In the genomic region with DNA sequence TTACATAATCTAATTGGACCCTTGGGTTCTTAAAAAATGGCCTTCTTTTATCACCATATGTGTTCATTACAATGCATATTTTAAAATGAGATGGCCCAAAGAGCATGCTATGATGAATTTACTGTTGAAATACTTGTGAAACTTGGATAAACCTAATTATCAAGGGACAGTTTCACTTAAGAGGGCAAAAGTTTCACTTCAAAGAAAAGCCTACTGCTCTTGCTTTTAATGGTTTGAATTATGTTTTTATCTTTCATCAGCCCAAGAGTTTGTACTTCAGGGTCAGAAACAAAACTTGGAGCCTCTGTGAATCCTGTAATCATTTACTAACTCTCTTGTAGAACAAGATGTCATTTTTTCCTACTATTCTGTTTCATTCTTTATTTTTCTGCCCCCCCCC, we compare ENCODE assay signal across 27 cellular contexts.
"Had no signal": no experiment of that assay in that cellular context is flagged by ENCODE, and none has a peak within 500 bp of the region (broad histone marks: within the 10 kb centered on the region; RNA-seq: fewer than 3 reads in every experiment).

No MANE protein-coding gene starts in this region.

- H3K9me3 ChIP-seq: gastrocnemius medialis, pancreas, prostate gland, suprapubic skin, tibial artery, upper lobe of right lung had no signal

- DNase-seq: activated CD4-positive, alpha-beta memory T cell treated with anti-CD3 and anti-CD28 coated beads, Interleukin-2, amount 10 ng/mL, durations not matched to agents 7 days and 5 days; activated CD4-positive, CD25-positive, alpha-beta regulatory T cell treated with anti-CD3 and anti-CD28 coated beads, Interleukin-2, amount 50 U/mL, for 72 hours; activated gamma-delta T cell treated with Interleukin-2 at 50 U/mL for 16 hours; activated naive CD4-positive, alpha-beta T cell treated with anti-CD3 and anti-CD28 coated beads, Interleukin-2, amount 50 U/mL, for 16 hours; activated naive CD8-positive, alpha-beta T cell treated with anti-CD3 and anti-CD28 coated beads, Interleukin-2, amount 50 U/mL, for 24 hours; activated T-cell treated with anti-CD3 and anti-CD28 coated beads, Interleukin-2, amount 50 U/mL, for 4 hours; amygdala; caudate nucleus; cortex of kidney; effector memory CD8-positive, alpha-beta T cell; erythroblast; gastrocnemius medialis; glutamatergic neuron; left colon; naive thymus-derived CD8-positive, alpha-beta T cell; nucleus accumbens; pancreas; stimulated activated CD4-positive, alpha-beta T cell treated with anti-CD3 and anti-CD28 coated beads, Interleukin-1b, Interleukin-23, amount 100 ng/mL, for 48 hours; stimulated activated CD4-positive, alpha-beta T cell treated with anti-CD3 and anti-CD28 coated beads, Interleukin-4, amount 100 ng/mL, for 4 hours; stimulated activated CD8-positive, alpha-beta memory T cell treated with anti-CD3 and anti-CD28 coated beads, Interleukin-4, amount 100 ng/mL, for 48 hours; tibial artery; upper lobe of right lung had no signal

- H3K27me3 ChIP-seq: gastrocnemius medialis, pancreas, suprapubic skin, tibial artery, upper lobe of right lung had no signal

- H3K4me3 ChIP-seq: gastrocnemius medialis, pancreas, prostate gland, smooth muscle cell, suprapubic skin, tibial artery, upper lobe of right lung had no signal

- H3K36me3 ChIP-seq: gastrocnemius medialis, pancreas, prostate gland, suprapubic skin, tibial artery, upper lobe of right lung had no signal

- H3K4me2 ChIP-seq: smooth muscle cell had no signal

- H3K4me1 ChIP-seq: pancreas, prostate gland, upper lobe of right lung had no signal

- H3K27ac ChIP-seq: gastrocnemius medialis, pancreas, prostate gland, suprapubic skin, tibial artery, upper lobe of right lung had no signal

- ATAC-seq: activated naive CD8-positive, alpha-beta T cell treated with anti-CD3 and anti-CD28 coated beads, Interleukin-2, amount 50 U/mL, for 24 hours; activated T-cell treated with anti-CD3 and anti-CD28 coated beads, Interleukin-2, amount 50 U/mL, for 4 hours; activated T-helper 17 cell treated with anti-CD3 and anti-CD28 coated beads, Interleukin-2, amount 50 U/mL, for 72 hours; effector memory CD8-positive, alpha-beta T cell; gastrocnemius medialis; left colon; naive thymus-derived CD8-positive, alpha-beta T cell; pancreas; stimulated activated memory B cell treated with anti-CD40 and anti-IgM and Interleukin-4, amounts not matched to agents 10 μg/mL and 1 μg/mL and 100 μg/mL, for 72 hours; upper lobe of right lung had no signal
